In the genomic region with DNA sequence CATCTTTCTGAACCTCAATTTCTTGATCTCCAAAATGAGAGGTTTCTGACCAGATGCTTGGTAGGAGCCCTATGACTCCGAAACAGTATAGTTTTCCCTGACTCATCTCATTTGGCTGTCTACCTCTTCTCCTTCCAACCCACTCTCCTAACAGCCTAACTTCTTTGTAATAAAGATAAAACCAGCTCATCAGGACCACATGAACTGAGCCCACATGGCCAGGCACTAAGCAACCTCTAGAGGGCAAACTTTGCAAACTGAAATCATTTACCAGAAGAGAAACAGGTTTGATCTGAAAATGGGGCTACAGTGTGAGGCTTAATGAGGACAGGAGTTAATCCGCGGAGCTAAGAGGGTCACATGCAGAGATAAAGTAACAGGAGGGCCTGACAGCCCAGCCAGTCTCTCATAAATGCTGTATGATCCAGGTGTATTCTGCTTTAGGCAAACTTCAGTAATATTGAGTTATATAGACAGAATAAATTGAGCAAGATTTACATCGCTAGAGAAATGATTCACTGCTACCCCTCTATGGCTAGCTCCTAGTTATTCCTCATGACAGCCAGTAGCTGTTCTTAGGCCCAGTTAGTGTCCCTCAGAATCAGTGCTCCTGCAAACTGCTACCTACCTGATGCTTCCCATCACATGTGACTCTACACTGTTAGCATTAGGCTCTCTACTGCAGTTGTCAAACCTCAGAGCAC, we compare ENCODE assay signal across 8 cellular contexts.
A peak's percentile ranks its signal among the peaks of the same experiment; 100 is the strongest.
DNase-seq lines count a peak whose midpoint lies in the region; ATAC-seq, FAIRE-seq and TF ChIP-seq lines count a peak whose summit lies in the region.

No MANE protein-coding gene starts in this region.

- RAD21 ChIA-PET in GM12878 (lab: Charles Lee; ENCODE audit: unreplicated experiment): interaction anchor here (0.5 to 3.6 kb wide), 26 partner anchors 8 to 587 kb away, joined by 3 to 22 read pairs (median 3); partner anchors contain the start of gene NIPSNAP3A

- 17% methylated on average over 4 of the region's 4 CpGs for whole genome bisulfite sequencing in SK-N-SH (ENCODE audit: low lambda C conversion rate)
- WGBS in GM12878 (ENCODE audit: insufficient coverage, insufficient replicate concordance, low lambda C conversion rate, missing lambda C conversion rate): 25% methylated on average over 4 of the region's 4 CpGs
- WGBS in iPS DF 6.9 (ENCODE audit: insufficient coverage, insufficient read length): no CpG with 5 or more reads among the region's 4 CpGs

- 0 out of 2 replicates have a peak overlapping the region, but pooled peaks have one; percentile 19 for H3K4me2 ChIP-seq in SK-N-SH
- H3K4me2 ChIP-seq in GM12878 (ENCODE audit: control insufficient read depth, insufficient read depth): no peak overlapping the region

- TF ChIP-seq CTCF in 22Rv1 (IDR thresholded peaks at IDR 0.05) (peak; percentile 88), GM12872 (IDR thresholded peaks at IDR 0.05; ENCODE audit: insufficient read depth, low read depth, low read length) (peak; percentile 76), SK-N-SH (IDR thresholded peaks at IDR 0.05) (peak; percentile 95), GM12878 (IDR thresholded peaks at IDR 0.05 in 2 of 3, conservative IDR thresholded peaks at IDR 0.05 in 1 of 3; ENCODE audit: control insufficient read depth in 2 of 3, extremely low read depth in 1 of 3, insufficient read depth in 1 of 3, low read depth in 3 of 3, low read length in 3 of 3) (peak; percentile 78 to 85 (median 82); a peak in 5 of 6 replicates)

- H4K20me1 ChIP-seq in SK-N-SH (ENCODE audit: insufficient read depth) (no peaks in the 10 kb centered on the region), GM12878 (ENCODE audit: control insufficient read depth, insufficient read depth) (no peaks in the 10 kb centered on the region)

- no peak overlapping the region for H3K27ac ChIP-seq in 22Rv1
- peak overlapping the region; percentile 12 to 51; a peak in 2 of 4 replicates for H3K27ac ChIP-seq in SK-N-SH (ENCODE audit: low read depth in 2 of 2, low read length in 1 of 2)
- no peak overlapping the region for H3K27ac ChIP-seq in GM12878 (ENCODE audit: control insufficient read depth, insufficient read depth)
- H3K27ac ChIP-seq in iPS DF 6.9 (ENCODE audit: low read length): no peak overlapping the region
- peak overlapping the region; percentile 53 for H3K27ac ChIP-seq in skeletal muscle tissue (ENCODE audit: low read depth, low read length)

- H2AFZ ChIP-seq in SK-N-SH (ENCODE audit: low read depth) (0 out of 2 replicates have a peak overlapping the region, but pooled peaks have one; percentile 14), GM12878 (ENCODE audit: control insufficient read depth, low read depth, low read length) (no peak overlapping the region)

- SMC1A ChIA-PET in GM12878 (lab: Charles Lee; ENCODE audit: uncharacterized antibody, unreplicated experiment): interaction anchor here (0.6 to 3.2 kb wide), 30 partner anchors 13 to 556 kb away, joined by 3 to 31 read pairs (median 3); no protein-coding TSS in a partner anchor

- FAIRE-seq in GM12878 (lab: Jason Lieb, UNC): peak; percentile 82

- CTCF ChIA-PET in SK-N-SH (lab: Yijun Ruan, JAX): interaction anchor here (0.5 to 9.6 kb wide), 77 partner anchors 9 to 562 kb away, joined by 3 to 91 read pairs (median 4); partner anchors contain the start of gene SLC44A1
- CTCF ChIA-PET in GM12878 (lab: Yijun Ruan, JAX): interaction anchor here (0.6 to 4.7 kb wide), 41 partner anchors 9 to 855 kb away, joined by 3 to 66 read pairs (median 4); no protein-coding TSS in a partner anchor

- H3K36me3 ChIP-seq in SK-N-SH (replicated peaks in 1 of 2; ENCODE audit: control insufficient read depth in 1 of 2, insufficient read depth in 2 of 2, low read length in 1 of 2) (peaks cover 0 to 2% of the 10 kb centered on the region in 2 experiments), GM12878 (ENCODE audit: control insufficient read depth in 2 of 2, insufficient read depth in 2 of 2, low read length in 1 of 2) (no peaks in the 10 kb centered on the region), iPS DF 6.9 (ENCODE audit: control insufficient read depth, insufficient read depth, low read length) (no peaks in the 10 kb centered on the region), skeletal muscle tissue (ENCODE audit: control insufficient read depth in 3 of 3, insufficient read depth in 3 of 3, low read length in 3 of 3) (peaks cover 8 to 52% (median 43%) of the 10 kb centered on the region in 3 donors)

- peak; percentile 92 for TF ChIP-seq RAD21 in SK-N-SH (IDR thresholded peaks at IDR 0.05; ENCODE audit: low read length)
- TF ChIP-seq RAD21 in GM12878 (IDR thresholded peaks at IDR 0.05; ENCODE audit: insufficient read depth, low read depth, low read length): peak; percentile 92

- peaks cover 15% of the 10 kb centered on the region for H3F3A ChIP-seq in SK-N-SH (replicated peaks; ENCODE audit: insufficient read depth)

- ATAC-seq in HG02642 (IDR thresholded peaks at IDR 0.05; ENCODE audit: poor library complexity, unreplicated experiment) (peak; percentile 82), GM12878 (peak; percentile 95)

- in situ Hi-C loops in GM12878 (cut with MboI): loop anchor here (5.0 kb wide), 1 partner anchor 294 kb away; no protein-coding TSS in a partner anchor

- no peaks in the 10 kb centered on the region for H3K79me2 ChIP-seq in SK-N-SH (ENCODE audit: insufficient read depth)
- no peaks in the 10 kb centered on the region for H3K79me2 ChIP-seq in GM12878 (ENCODE audit: control insufficient read depth, insufficient read depth, low read length)

- TF ChIP-seq EP300 in SK-N-SH (IDR thresholded peaks at IDR 0.05; ENCODE audit: borderline replicate concordance in 1 of 2, low read depth in 1 of 2, low read length in 1 of 2) (no peak), GM12878 (IDR thresholded peaks at IDR 0.05; ENCODE audit: borderline replicate concordance in 1 of 2, control insufficient read depth in 1 of 2, low read depth in 2 of 2, low read length in 2 of 2) (no peak)

- H3K9ac ChIP-seq in SK-N-SH (no peak overlapping the region), GM12878 (ENCODE audit: control insufficient read depth, insufficient read depth, low read length) (no peak overlapping the region), skeletal muscle tissue (ENCODE audit: low read depth in 1 of 3, low read length in 3 of 3) (no peak overlapping the region)

- H3K27me3 ChIP-seq in SK-N-SH (ENCODE audit: insufficient read depth): no peaks in the 10 kb centered on the region
- no peaks in the 10 kb centered on the region for H3K27me3 ChIP-seq in GM12878 (replicated peaks in 1 of 2; ENCODE audit: control insufficient read depth in 2 of 2, insufficient read depth in 2 of 2, low read length in 1 of 2)
- no peaks in the 10 kb centered on the region for H3K27me3 ChIP-seq in iPS DF 6.9 (ENCODE audit: control insufficient read depth, insufficient read depth, low read length)
- H3K27me3 ChIP-seq in skeletal muscle tissue (ENCODE audit: control insufficient read depth in 3 of 3, insufficient read depth in 3 of 3, low read length in 3 of 3): no peaks in the 10 kb centered on the region

- DNase-seq in NAMALWA (ENCODE audit: low spot score): peak; percentile 90
- DNase-seq in SK-N-SH: peak; percentile 82
- DNase-seq in GM12878 (ENCODE audit: low read depth, low spot score): peak; percentile 7
- DNase-seq in iPS DF 6.9 (ENCODE audit: low read depth, low spot score): peak; percentile 68

- no TSS peak for BruUV-seq in GM12878 (replicated peaks; lab: Mats Ljungman, UMichigan)

- peaks cover 16 to 23% of the 10 kb centered on the region in 2 experiments; a peak in 3 of 4 replicates for H3K4me1 ChIP-seq in SK-N-SH (ENCODE audit: control insufficient read depth in 1 of 2, insufficient read depth in 2 of 2, low read depth in 1 of 2, low read length in 1 of 2)
- H3K4me1 ChIP-seq in GM12878 (ENCODE audit: control insufficient read depth, insufficient read depth, low read length): peaks cover under 1% of the 10 kb centered on the region
- peaks cover 10% of the 10 kb centered on the region; the same call in 1 of the 2 replicates for H3K4me1 ChIP-seq in iPS DF 6.9 (ENCODE audit: control insufficient read depth, insufficient read depth, low read length)
- H3K4me1 ChIP-seq in skeletal muscle tissue (ENCODE audit: control insufficient read depth in 3 of 3, insufficient read depth in 3 of 3, low read length in 3 of 3): peaks cover 27 to 53% (median 53%) of the 10 kb centered on the region in 3 donors

- no peak for TF ChIP-seq POLR2A in GM12878 (IDR thresholded peaks at IDR 0.05; ENCODE audit: low read depth, low read length)

- intact Hi-C loops in GM12878 (cut with micrococcal nuclease; ENCODE audit: unreplicated experiment): loop anchor here (1.0 to 2.0 kb wide), 3 partner anchors 83 to 552 kb away; no protein-coding TSS in a partner anchor

- H3K9me3 ChIP-seq in SK-N-SH: no peaks in the 10 kb centered on the region
- no peaks in the 10 kb centered on the region for H3K9me3 ChIP-seq in GM12878 (replicated peaks; ENCODE audit: control insufficient read depth, insufficient read depth, low read length)
- no peaks in the 10 kb centered on the region for H3K9me3 ChIP-seq in iPS DF 6.9 (ENCODE audit: control insufficient read depth, insufficient read depth, low read length)
- no peaks in the 10 kb centered on the region for H3K9me3 ChIP-seq in skeletal muscle tissue (ENCODE audit: control insufficient read depth in 3 of 3, low read length in 3 of 3)

- no peaks in the 10 kb centered on the region for H3K9me2 ChIP-seq in SK-N-SH

- H3K4me3 ChIP-seq in SK-N-SH (ENCODE audit: low read depth in 2 of 2, low read length in 1 of 2): no peak overlapping the region
- no peak overlapping the region for H3K4me3 ChIP-seq in GM12878
- H3K4me3 ChIP-seq in iPS DF 6.9 (ENCODE audit: low read length): no peak overlapping the region
- H3K4me3 ChIP-seq in skeletal muscle tissue (ENCODE audit: low read length in 3 of 3): peak overlapping the region in 1 of 3 donors; percentile 9

- POLR2A ChIA-PET in SK-N-SH (lab: Yijun Ruan, JAX) (no interaction called here), GM12878 (lab: Charles Lee) (no interaction called here)

TF ChIP-seq in GM12878, 131 proteins besides CTCF, POLR2A, EP300 and RAD21 (continues in another document):
- peak; percentile 76; the same call in 1 of the 2 replicates for TF ChIP-seq SMC3 (IDR thresholded peaks at IDR 0.05; ENCODE audit: borderline replicate concordance, low read length)
- no peak for TF ChIP-seq CEBPB (IDR thresholded peaks at IDR 0.05; ENCODE audit: borderline replicate concordance in 1 of 2, low read depth in 2 of 2, low read length in 2 of 2)
- no peak for TF ChIP-seq EGR1 (IDR thresholded peaks at IDR 0.05; ENCODE audit: borderline replicate concordance in 1 of 2, low read depth in 2 of 2, low read length in 2 of 2)

Comparison
In these comparisons a context has a peak if more than half of its experiments do, and no peak if none do; other contexts are left out.
1. H3K27ac ChIP-seq: peak in SK-N-SH (2 of 2) and skeletal muscle tissue (single experiment); none in 22Rv1 (single experiment), GM12878 (single experiment) and iPS DF 6.9 (single experiment).
2. DNase-seq: peak in every context shown above with its lines; median percentile 90 in NAMALWA; 82 in SK-N-SH; 68 in iPS DF 6.9; 7 in GM12878.
3. Peak in every context shown above with its lines, with median percentiles within 50 percentile points of each other: CTCF ChIP-seq.